In genomic region chr7:44608916-44609648, GRCh38 we compare ENCODE assay signal across 11 cellular contexts. TPM values are rescaled to one million over a fixed set of nuclear protein-coding genes. Genes with fewer than 3 reads are reported as not detected.
DNase-seq lines count a peak whose midpoint lies in the region; ATAC-seq and TF ChIP-seq lines count a peak whose summit lies in the region.
"Had no signal": no experiment of that assay in that cellular context is flagged by ENCODE, and none has a peak within 500 bp of the region (broad histone marks: within the 10 kb centered on the region; RNA-seq: fewer than 3 reads in every experiment).

No MANE protein-coding gene starts in this region.

- no peak for DNase-seq in activated CD8-positive, alpha-beta T cell treated with anti-CD3 and anti-CD28 coated beads, Interleukin-2, amount 10 ng/mL, durations not matched to agents 7 days and 5 days
- DNase-seq in left lobe of liver (ENCODE audit: low spot score) (peak; percentile 10), sciatic nerve (ENCODE audit: low spot score) (no peak), omental fat pad (ENCODE audit: low spot score) (no peak)
- DNase-seq: heart left ventricle, NCI-H187 treated with DMSO at 0.1 percent for 48 hours had no signal

- peak overlapping the region; percentile 79 to 97 (median 87) for H3K4me2 ChIP-seq in BLaER1 treated with 17β-estradiol and CSF1 and Interleukin-3, amounts not matched to agents 10 nM and 100 nM

- ATAC-seq in activated CD8-positive, alpha-beta T cell treated with anti-CD3 and anti-CD28 coated beads, Interleukin-2, amount 10 ng/mL, durations not matched to agents 7 days and 5 days = no peak
- ATAC-seq in left lobe of liver = no peak
- no peak for ATAC-seq in GM19455 (IDR thresholded peaks at IDR 0.05; ENCODE audit: unreplicated experiment)
- no peak for ATAC-seq in GM18868 (IDR thresholded peaks at IDR 0.05; ENCODE audit: unreplicated experiment)
- no peak for ATAC-seq in sciatic nerve
- no peak for ATAC-seq in omental fat pad (ENCODE audit: low FRiP score)
- ATAC-seq: heart left ventricle had no signal

- no peaks in the 10 kb centered on the region for H3K9me3 Mint-ChIP-seq in activated CD8-positive, alpha-beta T cell treated with anti-CD3 and anti-CD28 coated beads, Interleukin-2, amount 10 ng/mL, durations not matched to agents 7 days and 5 days (ENCODE audit: insufficient read depth)

- POLR2A ChIA-PET in HEK293 (lab: Yijun Ruan, JAX) = interaction anchor here (0.6 to 0.7 kb wide), 2 partner anchors 237 to 624 kb away, joined by 3 to 6 read pairs; no protein-coding TSS in a partner anchor
- POLR2A ChIA-PET in activated CD8-positive, alpha-beta T cell treated with anti-CD3 and anti-CD28 coated beads, Interleukin-2, amount 10 ng/mL, durations not matched to agents 7 days and 5 days (lab: Charles Lee) = interaction anchor here (0.8 to 4.7 kb wide), 2 partner anchors 12 to 27 kb away, joined by 3 to 107 read pairs; no protein-coding TSS in a partner anchor

- CTCF ChIA-PET in HEK293 (lab: Yijun Ruan, JAX) = interaction anchor here (0.6 kb wide), 1 partner anchor 16 kb away, joined by 4 read pairs; no protein-coding TSS in a partner anchor
- CTCF ChIA-PET in activated CD8-positive, alpha-beta T cell treated with anti-CD3 and anti-CD28 coated beads, Interleukin-2, amount 10 ng/mL, durations not matched to agents 7 days and 5 days (lab: Charles Lee) = interaction anchor here (0.6 kb wide), 1 partner anchor 1351 kb away, joined by 3 read pairs; no protein-coding TSS in a partner anchor

- peaks cover 38 to 75% (median 49%) of the 10 kb centered on the region in 10 experiments for H3K4me1 ChIP-seq in BLaER1 treated with 17β-estradiol and CSF1 and Interleukin-3, amounts not matched to agents 10 nM and 100 nM
- H3K4me1 ChIP-seq in HEK293 (ENCODE audit: control insufficient read depth, insufficient read depth, low read length) = no peaks in the 10 kb centered on the region

- H3K4me3 Mint-ChIP-seq in activated CD8-positive, alpha-beta T cell treated with anti-CD3 and anti-CD28 coated beads, Interleukin-2, amount 10 ng/mL, durations not matched to agents 7 days and 5 days = peak overlapping the region; percentile 48

- peak overlapping the region in 4 of 10 experiments; percentile 9 to 38 (median 30); a peak in 4 of 20 replicates for H3K4me3 ChIP-seq in BLaER1 treated with 17β-estradiol and CSF1 and Interleukin-3, amounts not matched to agents 10 nM and 100 nM
- H3K4me3 ChIP-seq in HEK293 (ENCODE audit: low read depth, low read length) = no peak overlapping the region
- H3K4me3 ChIP-seq: ascending aorta, heart left ventricle had no signal

- H3K4me1 Mint-ChIP-seq in activated CD8-positive, alpha-beta T cell treated with anti-CD3 and anti-CD28 coated beads, Interleukin-2, amount 10 ng/mL, durations not matched to agents 7 days and 5 days (ENCODE audit: low read depth) = peaks cover 46% of the 10 kb centered on the region

- peak overlapping the region in 6 of 11 experiments; percentile 1 to 66 (median 44); a peak in 7 of 22 replicates for H3K9ac ChIP-seq in BLaER1 treated with 17β-estradiol and CSF1 and Interleukin-3, amounts not matched to agents 10 nM and 100 nM

- H4K20me1 ChIP-seq in BLaER1 treated with 17β-estradiol and CSF1 and Interleukin-3, amounts not matched to agents 10 nM and 100 nM = peaks cover 6 to 65% (median 43%) of the 10 kb centered on the region in 11 experiments; a peak in 20 of 22 replicates

- TF ChIP-seq CTCF in HEK293 (tag by site-specific recombination; IDR thresholded peaks at IDR 0.05) = no peak
- TF ChIP-seq CTCF in omental fat pad (IDR thresholded peaks at IDR 0.05) = no peak

- peaks cover under 1% of the 10 kb centered on the region for H3K27me3 Mint-ChIP-seq in activated CD8-positive, alpha-beta T cell treated with anti-CD3 and anti-CD28 coated beads, Interleukin-2, amount 10 ng/mL, durations not matched to agents 7 days and 5 days (ENCODE audit: low read depth)

- peaks cover 21% of the 10 kb centered on the region for H3K36me3 Mint-ChIP-seq in activated CD8-positive, alpha-beta T cell treated with anti-CD3 and anti-CD28 coated beads, Interleukin-2, amount 10 ng/mL, durations not matched to agents 7 days and 5 days (ENCODE audit: low read depth)

- H3K36me3 ChIP-seq in BLaER1 treated with 17β-estradiol and CSF1 and Interleukin-3, amounts not matched to agents 10 nM and 100 nM = peaks cover 0 to 13% (median 4%) of the 10 kb centered on the region in 11 experiments; a peak in 5 of 22 replicates
- no peaks in the 10 kb centered on the region; a peak in 1 of 3 replicates for H3K36me3 ChIP-seq in HEK293 (ENCODE audit: control insufficient read depth in 2 of 2, insufficient read depth in 1 of 2, low read length in 2 of 2)
- H3K36me3 ChIP-seq: ascending aorta, heart left ventricle had no signal

- intact Hi-C loops in sciatic nerve (cut with DNase I) = no loop called here

- peak overlapping the region in 5 of 11 experiments; percentile 1 to 50 (median 32); a peak in 7 of 22 replicates for H3K27ac ChIP-seq in BLaER1 treated with 17β-estradiol and CSF1 and Interleukin-3, amounts not matched to agents 10 nM and 100 nM
- H3K27ac ChIP-seq in HEK293 (ENCODE audit: extremely low read depth, low read depth, low read length) = no peak overlapping the region
- H3K27ac ChIP-seq: ascending aorta had no signal

- H3K9me3 ChIP-seq in BLaER1 treated with 17β-estradiol and CSF1 and Interleukin-3, amounts not matched to agents 10 nM and 100 nM (replicated peaks in 1 of 11) = no peaks in the 10 kb centered on the region
- no peaks in the 10 kb centered on the region for H3K9me3 ChIP-seq in HEK293 (ENCODE audit: control insufficient read depth, insufficient read depth, low read depth, low read length)
- H3K9me3 ChIP-seq: ascending aorta, heart left ventricle had no signal

- no peak overlapping the region for H3K27ac Mint-ChIP-seq in activated CD8-positive, alpha-beta T cell treated with anti-CD3 and anti-CD28 coated beads, Interleukin-2, amount 10 ng/mL, durations not matched to agents 7 days and 5 days

- H3K27me3 ChIP-seq in BLaER1 treated with 17β-estradiol and CSF1 and Interleukin-3, amounts not matched to agents 10 nM and 100 nM = no peaks in the 10 kb centered on the region
- H3K27me3 ChIP-seq: ascending aorta, heart left ventricle had no signal

TF ChIP-seq in HEK293, 187 proteins besides CTCF, POLR2A, EP300 and RAD21:
- TF ChIP-seq ZSCAN4 (tag by site-specific recombination; IDR thresholded peaks at IDR 0.05) (no peak), ZBTB1 (tag by site-specific recombination; IDR thresholded peaks at IDR 0.05) (no peak), ZNF785 (tag by site-specific recombination; IDR thresholded peaks at IDR 0.05) (no peak), ZNF362 (tag by site-specific recombination; IDR thresholded peaks at IDR 0.05) (peak; percentile 65; the same call in 1 of the 2 replicates), ZNF776 (tag by site-specific recombination; IDR thresholded peaks at IDR 0.05; ENCODE audit: borderline replicate concordance) (no peak), ZNF792 (tag by site-specific recombination; IDR thresholded peaks at IDR 0.05) (no peak), IKZF3 (tag by site-specific recombination; IDR thresholded peaks at IDR 0.05) (peak; percentile 54), ZNF302 (tag by site-specific recombination; IDR thresholded peaks at IDR 0.05; ENCODE audit: low read depth) (no peak)

RNA-seq across cellular contexts. Expression of gene OGDH, which starts 2.7 kb away (rescaled TPM):
- total RNA-seq in activated CD8-positive, alpha-beta T cell treated with anti-CD3 and anti-CD28 coated beads, Interleukin-2, amount 10 ng/mL, durations not matched to agents 7 days and 5 days = 100 to 1,000 TPM; 113 to 114 TPM
- 50.9 TPM for total RNA-seq in left lobe of liver
- total RNA-seq in sciatic nerve = 91.3 TPM
- total RNA-seq in omental fat pad = 10 to 100 TPM; 75.4 to 91.0 (median 82.0) TPM

RNA-seq across cellular contexts. Expression of gene TMED4, which starts 27.1 kb away (rescaled TPM):
- total RNA-seq in activated CD8-positive, alpha-beta T cell treated with anti-CD3 and anti-CD28 coated beads, Interleukin-2, amount 10 ng/mL, durations not matched to agents 7 days and 5 days = 10 to 100 TPM; 63.8 to 65.9 TPM
- total RNA-seq in left lobe of liver (45.5 TPM), sciatic nerve (67.9 TPM), omental fat pad (100 to 1,000 TPM; 105 to 140 (median 124) TPM)

RNA-seq across cellular contexts. Expression of gene DDX56, which starts 35.4 kb away (rescaled TPM):
- 10 to 100 TPM; 83.6 to 86.5 TPM for total RNA-seq in activated CD8-positive, alpha-beta T cell treated with anti-CD3 and anti-CD28 coated beads, Interleukin-2, amount 10 ng/mL, durations not matched to agents 7 days and 5 days
- total RNA-seq in left lobe of liver = 32.9 TPM
- 58.4 TPM for total RNA-seq in sciatic nerve
- 100 to 1,000 TPM in 1 of 4 donors, 10 to 100 TPM in 3; 43.0 to 104 (median 50.3) TPM for total RNA-seq in omental fat pad
